8 cellular contexts compared by ENCODE assay signal in genomic region chr16:67873435-67874146, GRCh38. TPM values are rescaled to one million over a fixed set of nuclear protein-coding genes. Genes with fewer than 3 reads are reported as not detected.
A peak's percentile ranks its signal among the peaks of the same experiment; 100 is the strongest.
DNase-seq lines count a peak whose midpoint lies in the region; ATAC-seq and TF ChIP-seq lines count a peak whose summit lies in the region.

No MANE protein-coding gene starts in this region.

- no peaks in the 10 kb centered on the region for H3K27me3 Mint-ChIP-seq in CD8-positive, alpha-beta memory T cell

- peak; percentile 18 for ATAC-seq in HG03025 (IDR thresholded peaks at IDR 0.05; ENCODE audit: low FRiP score, unreplicated experiment)
- ATAC-seq in thoracic aorta (ENCODE audit: insufficient number of reproducible peaks, low FRiP score, low read depth) = no peak
- ATAC-seq in HG02588 (IDR thresholded peaks at IDR 0.05; ENCODE audit: unreplicated experiment) = no peak
- no peak for ATAC-seq in HG02763 (IDR thresholded peaks at IDR 0.05; ENCODE audit: unreplicated experiment)

- peaks cover 33 to 42% (median 39%) of the 10 kb centered on the region in 3 donors for H3K4me1 Mint-ChIP-seq in CD8-positive, alpha-beta memory T cell

- no peaks in the 10 kb centered on the region for H3K27me3 ChIP-seq in CD8-positive, alpha-beta memory T cell (ENCODE audit: insufficient read depth, low read length, poor library complexity, severe bottlenecking)
- no peaks in the 10 kb centered on the region for H3K27me3 ChIP-seq in thoracic aorta (replicated peaks; ENCODE audit: insufficient read depth)

- TF ChIP-seq CTCF in thoracic aorta (IDR thresholded peaks at IDR 0.05) = no peak

- H3K4me3 ChIP-seq in CD8-positive, alpha-beta memory T cell (ENCODE audit: low read length) = peak overlapping the region; percentile 79
- H3K4me3 ChIP-seq in thoracic aorta = peak overlapping the region; percentile 95

- no peaks in the 10 kb centered on the region for H3K9me3 ChIP-seq in CD8-positive, alpha-beta memory T cell (ENCODE audit: low read length)
- H3K9me3 ChIP-seq in thoracic aorta = no peaks in the 10 kb centered on the region

- no peaks in the 10 kb centered on the region for H3K9me3 Mint-ChIP-seq in CD8-positive, alpha-beta memory T cell

- H3K27ac ChIP-seq in CD8-positive, alpha-beta memory T cell (ENCODE audit: low read depth, low read length) = peak overlapping the region; percentile 91
- H3K27ac ChIP-seq in angular gyrus (ENCODE audit: low read depth, low read length) (peak overlapping the region; percentile 81), thoracic aorta (peak overlapping the region; percentile 69 to 79)

- peaks cover 35% of the 10 kb centered on the region for H3K4me1 ChIP-seq in CD8-positive, alpha-beta memory T cell (ENCODE audit: insufficient read depth, low read length)
- peaks cover 31 to 43% of the 10 kb centered on the region in 2 donors for H3K4me1 ChIP-seq in thoracic aorta (ENCODE audit: control insufficient read depth in 1 of 2, low read depth in 2 of 2)

- POLR2A ChIA-PET in CD8-positive, alpha-beta memory T cell (lab: Charles Lee) = interaction anchor here (0.6 to 1.4 kb wide), 6 partner anchors 30 to 353 kb away, joined by 3 to 8 read pairs (median 4); partner anchors contain the start of genes PSMB10, RANBP10 and TSNAXIP1

- DNase-seq in CD8-positive, alpha-beta memory T cell = no peak
- DNase-seq in left kidney (ENCODE audit: low read depth, low spot score) (peak; percentile 33), thoracic aorta (ENCODE audit: low spot score) (no peak), iPS-NIHi11 (ENCODE audit: low spot score) (no peak)

- H3K36me3 Mint-ChIP-seq in CD8-positive, alpha-beta memory T cell = peaks cover 0 to 65% (median 7%) of the 10 kb centered on the region in 3 donors

- H3K4me3 Mint-ChIP-seq in CD8-positive, alpha-beta memory T cell = peak overlapping the region; percentile 91 to 96 (median 93)

- H3K36me3 ChIP-seq in CD8-positive, alpha-beta memory T cell (ENCODE audit: insufficient read depth, low read length) = peaks cover 25% of the 10 kb centered on the region
- peaks cover 37% of the 10 kb centered on the region for H3K36me3 ChIP-seq in thoracic aorta

- CTCF ChIA-PET in CD8-positive, alpha-beta memory T cell (lab: Charles Lee) = interaction anchor here (0.6 to 2.9 kb wide), 9 partner anchors 10 to 62 kb away, joined by 3 to 15 read pairs (median 3); partner anchors contain the start of gene NRN1L

- H3K27ac Mint-ChIP-seq in CD8-positive, alpha-beta memory T cell = peak overlapping the region; percentile 85 to 96 (median 92)

RNA-seq across cellular contexts. Expression of gene EDC4, which starts 0.7 kb away (rescaled TPM):
- total RNA-seq in CD8-positive, alpha-beta memory T cell = 100 to 1,000 TPM; 105 to 108 TPM
- polyA plus RNA-seq in CD8-positive, alpha-beta memory T cell = 30.1 TPM
- total RNA-seq in thoracic aorta = 10 to 100 TPM; 57.4 to 61.0 TPM

RNA-seq across cellular contexts. Expression of gene NRN1L, which starts 11.1 kb away (rescaled TPM):
- total RNA-seq in CD8-positive, alpha-beta memory T cell = under 1 TPM in 1 of 2 experiments, not detected in 1; 0.97 TPM
- polyA plus RNA-seq in CD8-positive, alpha-beta memory T cell = 0.83 TPM
- not detected for total RNA-seq in thoracic aorta

RNA-seq across cellular contexts. Expression of gene PSKH1, which starts 19.5 kb away (rescaled TPM):
- total RNA-seq in CD8-positive, alpha-beta memory T cell = 10 to 100 TPM; 13.6 to 14.5 TPM
- polyA plus RNA-seq in CD8-positive, alpha-beta memory T cell = 27.0 TPM
- total RNA-seq in thoracic aorta = 10 to 100 TPM; 24.1 to 36.0 TPM

RNA-seq across cellular contexts. Expression of gene CENPT, which starts 26.1 kb away (rescaled TPM):
- 10 to 100 TPM; 56.5 to 58.6 TPM for total RNA-seq in CD8-positive, alpha-beta memory T cell
- polyA plus RNA-seq in CD8-positive, alpha-beta memory T cell = 14.3 TPM
- total RNA-seq in thoracic aorta = 10 to 100 TPM; 59.6 to 70.9 TPM

RNA-seq across cellular contexts. Expression of gene NUTF2, which starts 26.9 kb away (rescaled TPM):
- 100 to 1,000 TPM; 181 TPM for total RNA-seq in CD8-positive, alpha-beta memory T cell
- 129 TPM for polyA plus RNA-seq in CD8-positive, alpha-beta memory T cell
- total RNA-seq in thoracic aorta = 100 to 1,000 TPM in 1 of 2 donors, 10 to 100 TPM in 1; 79.0 to 172 TPM
